15 cellular contexts compared by ENCODE assay signal in genomic region chr1:218755128-218755527, GRCh38.
DNase-seq lines count a peak whose midpoint lies in the region; ATAC-seq and TF ChIP-seq lines count a peak whose summit lies in the region.
"Had no signal": no experiment of that assay in that cellular context is flagged by ENCODE, and none has a peak within 500 bp of the region (broad histone marks: within the 10 kb centered on the region; RNA-seq: fewer than 3 reads in every experiment).

No MANE protein-coding gene starts in this region.

- no peak overlapping the region for H2AFZ ChIP-seq in hepatocyte
- no peak overlapping the region for H2AFZ ChIP-seq in osteoblast (ENCODE audit: low read length)
- no peak overlapping the region for H2AFZ ChIP-seq in neural progenitor cell (replicated peaks)

- H4K20me1 ChIP-seq in hepatocyte (ENCODE audit: insufficient read depth, poor library complexity, severe bottlenecking) (no peaks in the 10 kb centered on the region), osteoblast (ENCODE audit: insufficient read depth, low read length) (no peaks in the 10 kb centered on the region), neural progenitor cell (ENCODE audit: low read depth) (no peaks in the 10 kb centered on the region)

- no peaks in the 10 kb centered on the region for H3K27me3 Mint-ChIP-seq in neural progenitor cell (ENCODE audit: insufficient read depth, low read depth)
- H3K27me3 Mint-ChIP-seq: B cell; CD4-positive, alpha-beta T cell; T-helper 17 cell had no signal

- WGBS in hepatocyte (ENCODE audit: low lambda C conversion rate, missing lambda C conversion rate) = 91% methylated on average over 3 of the region's 3 CpGs

- H3K36me3 Mint-ChIP-seq in neural progenitor cell = no peaks in the 10 kb centered on the region

- H3K4me1 Mint-ChIP-seq in neural progenitor cell = no peaks in the 10 kb centered on the region
- H3K4me1 Mint-ChIP-seq: B cell, T-helper 17 cell had no signal

- H3K9me2 ChIP-seq in hepatocyte (replicated peaks; ENCODE audit: insufficient read depth) = no peaks in the 10 kb centered on the region

- no peaks in the 10 kb centered on the region for H3K79me2 ChIP-seq in hepatocyte
- H3K79me2 ChIP-seq in osteoblast (ENCODE audit: insufficient read depth, low read length) = no peaks in the 10 kb centered on the region
- no peaks in the 10 kb centered on the region for H3K79me2 ChIP-seq in neural progenitor cell (ENCODE audit: low read depth)

- no peaks in the 10 kb centered on the region for H3F3A ChIP-seq in neural progenitor cell (ENCODE audit: low read depth)

- H3K9me3 ChIP-seq in hepatocyte (ENCODE audit: low read depth) (no peaks in the 10 kb centered on the region), osteoblast (ENCODE audit: low read depth, low read length) (no peaks in the 10 kb centered on the region), neural progenitor cell (ENCODE audit: low read depth) (no peaks in the 10 kb centered on the region)

- ATAC-seq in GM18511 (IDR thresholded peaks at IDR 0.05; ENCODE audit: unreplicated experiment) (peak; percentile 70), GM19467 (IDR thresholded peaks at IDR 0.05; ENCODE audit: unreplicated experiment) (no peak)
- ATAC-seq: SK-N-SH treated with all-trans-retinoic acid at 6 μM for 48 hours, T-helper 17 cell had no signal

- TF ChIP-seq CTCF in hepatocyte (IDR thresholded peaks at IDR 0.05; ENCODE audit: poor library complexity) = no peak
- TF ChIP-seq CTCF in osteoblast (IDR thresholded peaks at IDR 0.05; ENCODE audit: extremely low read depth, low read depth, low read length) = no peak
- TF ChIP-seq CTCF in neural progenitor cell (IDR thresholded peaks at IDR 0.05) = no peak

- DNase-seq in KBM-7 (peak; percentile 2), OCI-M1 (lab: John Stamatoyannopoulos, UW) (peak; percentile 20), hepatocyte (ENCODE audit: low spot score) (peak; percentile 43), osteoblast (ENCODE audit: insufficient read length, low spot score, missing footprints) (no peak), neural progenitor cell (ENCODE audit: low spot score) (no peak)
- DNase-seq: CD4-positive, alpha-beta T cell; HFFc6; NCI-H1092 treated with DMSO at 0.1 percent for 48 hours; NCI-H1694; NCI-H748 treated with DMSO at 0.1 percent for 48 hours; T-helper 17 cell had no signal

- H3K9me3 Mint-ChIP-seq in neural progenitor cell = peaks cover 5% of the 10 kb centered on the region
- H3K9me3 Mint-ChIP-seq: CD4-positive, alpha-beta T cell had no signal

- H3K4me2 ChIP-seq in hepatocyte (no peak overlapping the region), osteoblast (ENCODE audit: insufficient read depth, low read length) (no peak overlapping the region), neural progenitor cell (no peak overlapping the region)

- H3K27me3 ChIP-seq in hepatocyte = no peaks in the 10 kb centered on the region
- H3K27me3 ChIP-seq in osteoblast (ENCODE audit: insufficient read depth, low read length) = no peaks in the 10 kb centered on the region
- no peaks in the 10 kb centered on the region for H3K27me3 ChIP-seq in neural progenitor cell

- H3K27ac ChIP-seq in hepatocyte (no peak overlapping the region), osteoblast (ENCODE audit: low read depth, low read length) (no peak overlapping the region), neural progenitor cell (no peak overlapping the region)

- no peak overlapping the region for H3K4me3 Mint-ChIP-seq in neural progenitor cell
- H3K4me3 Mint-ChIP-seq: B cell; CD4-positive, alpha-beta T cell; HFFc6; T-helper 17 cell had no signal

- H3K4me1 ChIP-seq in hepatocyte (ENCODE audit: insufficient read depth) (no peaks in the 10 kb centered on the region), osteoblast (ENCODE audit: insufficient read depth, low read length) (no peaks in the 10 kb centered on the region), neural progenitor cell (no peaks in the 10 kb centered on the region)

- H3K36me3 ChIP-seq in hepatocyte (replicated peaks; ENCODE audit: insufficient read depth, low read depth) (no peaks in the 10 kb centered on the region), osteoblast (ENCODE audit: insufficient read depth, low read length) (no peaks in the 10 kb centered on the region), neural progenitor cell (no peaks in the 10 kb centered on the region)

- no peak overlapping the region for H3K4me3 ChIP-seq in hepatocyte
- no peak overlapping the region for H3K4me3 ChIP-seq in osteoblast (ENCODE audit: insufficient read depth, low read length)
- H3K4me3 ChIP-seq in neural progenitor cell = no peak overlapping the region

- H3K9ac ChIP-seq in neural progenitor cell = no peak overlapping the region

- no peak overlapping the region for H3K27ac Mint-ChIP-seq in neural progenitor cell
- H3K27ac Mint-ChIP-seq: B cell; CD4-positive, alpha-beta T cell; HFFc6; T-helper 17 cell had no signal

- in situ Hi-C loops in KBM-7 (cut with MboI; ENCODE audit: low pct_unique_long_range_greater_than_20kb, low sequenced_read_pairs) = no loop called here

Comparison
In these comparisons a context has a peak if more than half of its experiments do, and no peak if none do; other contexts are left out.
1. DNase-seq: peak in KBM-7 (single experiment), OCI-M1 (single experiment) and hepatocyte (single experiment); none in osteoblast (single experiment) and neural progenitor cell (single experiment).